In the genomic region with DNA sequence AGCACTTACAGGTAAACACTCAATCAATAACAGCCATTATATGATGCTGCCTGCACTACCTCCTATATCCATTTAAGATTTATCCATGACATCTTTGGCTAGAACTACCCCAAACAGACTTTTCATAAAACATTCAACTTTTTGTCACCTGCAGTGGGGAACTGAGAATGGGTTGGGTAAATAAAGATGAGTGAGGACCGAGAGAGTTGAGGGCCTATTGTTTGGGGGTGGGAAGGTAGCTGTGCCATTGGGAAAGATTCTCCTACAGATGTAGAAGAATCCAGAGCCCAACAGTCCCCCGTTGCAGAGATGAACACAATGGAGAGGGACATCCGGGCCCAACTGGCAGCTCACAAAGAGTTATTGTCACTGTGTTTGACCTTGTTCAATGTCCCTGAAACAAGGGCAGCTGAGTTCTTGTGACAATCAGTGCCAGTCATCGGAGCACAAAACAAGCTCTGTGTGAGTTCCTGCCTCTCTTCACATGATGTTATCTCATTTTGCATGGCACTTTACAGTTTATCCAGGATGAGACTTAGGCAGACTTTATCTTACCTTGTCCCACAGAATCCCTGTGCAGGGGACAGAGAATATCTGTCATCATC, we compare ENCODE assay signal across 15 cellular contexts.
"Had no signal": no experiment of that assay in that cellular context is flagged by ENCODE, and none has a peak within 500 bp of the region (broad histone marks: within the 10 kb centered on the region; RNA-seq: fewer than 3 reads in every experiment).

No MANE protein-coding gene starts in this region.

- H3K36me3 ChIP-seq: left lung, SJCRH30 had no signal

- H3K4me1 ChIP-seq: left lung, SJCRH30 had no signal

- H3K4me3 Mint-ChIP-seq: activated CD4-positive, alpha-beta T cell treated with anti-CD3 and anti-CD28 coated beads, Interleukin-2, amount 10 ng/mL, durations not matched to agents 24 days and 14 days; activated naive CD8-positive, alpha-beta T cell treated with anti-CD3 and anti-CD28 coated beads for 36 hours; natural killer cell treated with Interleukin-12 subunit alpha and Interleukin-12 subunit beta and Interleukin-15 and Interleukin-18, amount 100 ng/mL, for 72 hours; type B pancreatic cell had no signal

- H3K4me1 Mint-ChIP-seq: activated naive CD8-positive, alpha-beta T cell treated with anti-CD3 and anti-CD28 coated beads for 36 hours had no signal

- DNase-seq: activated CD4-positive, alpha-beta T cell treated with anti-CD3 and anti-CD28 coated beads, Interleukin-2, amount 10 ng/mL, durations not matched to agents 24 days and 14 days; activated CD4-positive, CD25-positive, alpha-beta regulatory T cell; activated CD8-positive, alpha-beta memory T cell treated with anti-CD3 and anti-CD28 coated beads, Interleukin-2, amount 50 U/mL, for 48 hours; activated gamma-delta T cell treated with Interleukin-2 at 50 U/mL for 16 hours; activated naive CD8-positive, alpha-beta T cell treated with anti-CD3 and anti-CD28 coated beads for 36 hours; aorta; left lung; mammary epithelial cell; SJCRH30; stimulated activated CD4-positive, alpha-beta T cell treated with anti-CD3 and anti-CD28 coated beads, Interleukin-15, amount 100 ng/mL, for 24 hours; stimulated activated CD4-positive, alpha-beta T cell treated with anti-CD3 and anti-CD28 coated beads, Interleukin-4, amount 100 ng/mL, for 1 hour; stimulated activated naive CD4-positive, alpha-beta T cell; SW 1271 had no signal

- H3K36me3 Mint-ChIP-seq: activated naive CD8-positive, alpha-beta T cell treated with anti-CD3 and anti-CD28 coated beads for 36 hours; natural killer cell treated with Interleukin-12 subunit alpha and Interleukin-12 subunit beta and Interleukin-15 and Interleukin-18, amount 100 ng/mL, for 72 hours; type B pancreatic cell had no signal

- H3K27ac ChIP-seq: left lung, SJCRH30 had no signal

- H3K9me3 Mint-ChIP-seq: natural killer cell treated with Interleukin-12 subunit alpha and Interleukin-12 subunit beta and Interleukin-15 and Interleukin-18, amount 100 ng/mL, for 72 hours; type B pancreatic cell had no signal

- H3K4me3 ChIP-seq: left lung, SJCRH30 had no signal

- ATAC-seq: left lung; natural killer cell treated with Interleukin-12 subunit alpha and Interleukin-12 subunit beta and Interleukin-15 and Interleukin-18, amount 100 ng/mL, for 72 hours had no signal

- H3K27ac Mint-ChIP-seq: activated CD4-positive, alpha-beta T cell treated with anti-CD3 and anti-CD28 coated beads, Interleukin-2, amount 10 ng/mL, durations not matched to agents 24 days and 14 days; activated naive CD8-positive, alpha-beta T cell treated with anti-CD3 and anti-CD28 coated beads for 36 hours; natural killer cell treated with Interleukin-12 subunit alpha and Interleukin-12 subunit beta and Interleukin-15 and Interleukin-18, amount 100 ng/mL, for 72 hours; type B pancreatic cell had no signal
